14 cellular contexts compared by ENCODE assay signal in genomic region chr15:56165234-56165633, GRCh38.
DNase-seq lines count a peak whose midpoint lies in the region; ATAC-seq lines count a peak whose summit lies in the region.
"Had no signal": no experiment of that assay in that cellular context is flagged by ENCODE, and none has a peak within 500 bp of the region (broad histone marks: within the 10 kb centered on the region; RNA-seq: fewer than 3 reads in every experiment).

No MANE protein-coding gene starts in this region.

- peaks cover 23 to 73% (median 57%) of the 10 kb centered on the region in 4 donors for H3K4me1 Mint-ChIP-seq in CD4-positive, CD25-positive, alpha-beta regulatory T cell
- peaks cover 18% of the 10 kb centered on the region for H3K4me1 Mint-ChIP-seq in activated T-helper 17 cell treated with anti-CD3 and anti-CD28 coated beads, Interleukin-2, amount 50 U/mL, for 72 hours

- H3K4me3 Mint-ChIP-seq in CD4-positive, CD25-positive, alpha-beta regulatory T cell: peak overlapping the region in 1 of 4 donors; percentile 5
- H3K4me3 Mint-ChIP-seq in activated T-helper 17 cell treated with anti-CD3 and anti-CD28 coated beads, Interleukin-2, amount 50 U/mL, for 72 hours: no peak overlapping the region

- H3K4ac ChIP-seq in mesendoderm (ENCODE audit: low read depth, low read length): no peak overlapping the region

- peaks cover 14% of the 10 kb centered on the region for H3K36me3 Mint-ChIP-seq in CD4-positive, CD25-positive, alpha-beta regulatory T cell
- H3K36me3 Mint-ChIP-seq in activated T-helper 17 cell treated with anti-CD3 and anti-CD28 coated beads, Interleukin-2, amount 50 U/mL, for 72 hours (ENCODE audit: low read depth): peaks cover 11% of the 10 kb centered on the region

- H3K79me1 ChIP-seq in mesendoderm (ENCODE audit: low read length): peaks cover 4% of the 10 kb centered on the region

- H3K4me2 ChIP-seq in mesendoderm (ENCODE audit: low read length): no peak overlapping the region

- no peak overlapping the region for H2BK5ac ChIP-seq in mesendoderm (ENCODE audit: low read length)

- H3K27me3 ChIP-seq in CD4-positive, CD25-positive, alpha-beta regulatory T cell (ENCODE audit: control insufficient read depth, insufficient read depth, low read length): no peaks in the 10 kb centered on the region
- no peaks in the 10 kb centered on the region for H3K27me3 ChIP-seq in mesendoderm (ENCODE audit: insufficient read depth, low read length, poor library complexity)
- H3K27me3 ChIP-seq: SJCRH30 had no signal

- H3K23ac ChIP-seq in mesendoderm (ENCODE audit: low read length): no peak overlapping the region

- H3K36me3 ChIP-seq in CD4-positive, CD25-positive, alpha-beta regulatory T cell (ENCODE audit: control insufficient read depth, insufficient read depth, low read length): peaks cover 6% of the 10 kb centered on the region
- H3K36me3 ChIP-seq in mesendoderm (ENCODE audit: control insufficient read depth, insufficient read depth, low read length): no peaks in the 10 kb centered on the region

- no peak overlapping the region for H2BK120ac ChIP-seq in mesendoderm (ENCODE audit: low read depth, low read length)

- H3K9me3 Mint-ChIP-seq in CD4-positive, CD25-positive, alpha-beta regulatory T cell: peaks cover 0 to 2% (median 0%) of the 10 kb centered on the region in 7 donors
- no peaks in the 10 kb centered on the region for H3K9me3 Mint-ChIP-seq in activated T-helper 17 cell treated with anti-CD3 and anti-CD28 coated beads, Interleukin-2, amount 50 U/mL, for 72 hours

- H3K27ac Mint-ChIP-seq in CD4-positive, CD25-positive, alpha-beta regulatory T cell: peak overlapping the region in 2 of 3 donors; percentile 48 to 84
- no peak overlapping the region for H3K27ac Mint-ChIP-seq in activated T-helper 17 cell treated with anti-CD3 and anti-CD28 coated beads, Interleukin-2, amount 50 U/mL, for 72 hours

- H3K18ac ChIP-seq in mesendoderm (ENCODE audit: low read length): no peak overlapping the region

- H4K5ac ChIP-seq in mesendoderm (ENCODE audit: low read length): no peak overlapping the region

- H3K56ac ChIP-seq in mesendoderm (ENCODE audit: low read length): no peak overlapping the region

- no peak overlapping the region for H3K9ac ChIP-seq in mesendoderm (ENCODE audit: low read length)

- no peaks in the 10 kb centered on the region for H3K27me3 Mint-ChIP-seq in CD4-positive, CD25-positive, alpha-beta regulatory T cell
- no peaks in the 10 kb centered on the region for H3K27me3 Mint-ChIP-seq in activated T-helper 17 cell treated with anti-CD3 and anti-CD28 coated beads, Interleukin-2, amount 50 U/mL, for 72 hours
- H3K27me3 Mint-ChIP-seq: CD4-positive, alpha-beta memory T cell had no signal

- H3K27ac ChIP-seq in CD4-positive, CD25-positive, alpha-beta regulatory T cell (ENCODE audit: insufficient read depth, low read length, poor library complexity, severe bottlenecking): no peak overlapping the region
- H3K27ac ChIP-seq in mesendoderm (ENCODE audit: low read depth, low read length): no peak overlapping the region
- H3K27ac ChIP-seq: SJCRH30 had no signal

- no peaks in the 10 kb centered on the region for H3K9me3 ChIP-seq in CD4-positive, CD25-positive, alpha-beta regulatory T cell (ENCODE audit: control insufficient read depth in 2 of 2, low read length in 2 of 2)
- H3K9me3 ChIP-seq: SJCRH30 had no signal

- no peak overlapping the region for H2AK5ac ChIP-seq in mesendoderm (ENCODE audit: low read length)

- no CpG with 5 or more reads among the region's 2 CpGs for WGBS in mesendoderm (ENCODE audit: extremely low coverage, insufficient coverage, low lambda C conversion rate)

- H3K4me1 ChIP-seq in CD4-positive, CD25-positive, alpha-beta regulatory T cell (ENCODE audit: control insufficient read depth, insufficient read depth, low read length, poor library complexity, severe bottlenecking): peaks cover 24% of the 10 kb centered on the region
- H3K4me1 ChIP-seq in mesendoderm (ENCODE audit: control insufficient read depth, low read depth, low read length): no peaks in the 10 kb centered on the region

- H3K79me2 ChIP-seq in mesendoderm (ENCODE audit: control insufficient read depth, insufficient read depth, low read length): peaks cover 12% of the 10 kb centered on the region

- no peak for DNase-seq in CD4-positive, CD25-positive, alpha-beta regulatory T cell
- DNase-seq in M059J (ENCODE audit: low read depth): peak; percentile 32
- DNase-seq in mesendoderm: peak; percentile 67
- DNase-seq in DMS79 (lab: John Stamatoyannopoulos, UW): no peak
- no peak for DNase-seq in midbrain (lab: John Stamatoyannopoulos, UW)
- DNase-seq: ACHN; CD4-positive, alpha-beta memory T cell; MM.1S; NCI-H1105; NCI-H187; NCI-H446 treated with DMSO at 0.1 percent for 48 hours; SJCRH30 had no signal

- H2BK15ac ChIP-seq in mesendoderm (replicated peaks; ENCODE audit: low read depth): no peak overlapping the region

- H3K4me3 ChIP-seq in CD4-positive, CD25-positive, alpha-beta regulatory T cell (ENCODE audit: low read depth, low read length): no peak overlapping the region
- H3K4me3 ChIP-seq in mesendoderm (ENCODE audit: low read length): no peak overlapping the region
- H3K4me3 ChIP-seq: SJCRH30 had no signal

- no peak for ATAC-seq in CD4-positive, CD25-positive, alpha-beta regulatory T cell (ENCODE audit: low read depth in 2 of 2)
- ATAC-seq in activated T-helper 17 cell treated with anti-CD3 and anti-CD28 coated beads, Interleukin-2, amount 50 U/mL, for 72 hours (replicated peaks): peak; percentile 30
- no peak for ATAC-seq in HG02973 (IDR thresholded peaks at IDR 0.05; ENCODE audit: unreplicated experiment)

- no peak overlapping the region for H4K8ac ChIP-seq in mesendoderm (ENCODE audit: low read depth, low read length)

Comparison
In these comparisons a context has a peak if more than half of its experiments do, and no peak if none do; other contexts are left out.
1. DNase-seq: peak in M059J (single experiment) and mesendoderm (single experiment); none in CD4-positive, CD25-positive, alpha-beta regulatory T cell (0 of 3), DMS79 (single experiment) and midbrain (single experiment).